1 cellular context compared by ENCODE assay signal in the genomic region with DNA sequence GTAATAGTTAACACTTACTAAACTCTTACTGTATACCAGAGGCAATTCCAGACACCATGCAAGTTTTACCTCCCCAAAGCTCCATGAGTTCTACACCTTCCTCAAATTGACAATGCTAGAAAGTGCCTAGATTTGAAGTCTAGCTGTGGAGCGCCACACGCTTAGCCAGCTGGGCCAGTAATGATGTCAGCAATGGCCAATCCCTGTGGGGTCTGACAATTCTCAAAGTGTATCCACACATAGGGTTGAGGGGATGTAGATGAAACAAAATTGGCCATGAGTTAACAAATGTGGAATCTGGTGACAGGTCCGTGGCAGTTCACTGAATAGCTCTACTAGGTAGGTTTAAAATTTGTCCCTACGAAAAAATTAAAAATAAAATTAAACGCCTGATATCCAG.
TF ChIP-seq lines count a peak whose summit lies in the region.

No MANE protein-coding gene starts in this region.

TF ChIP-seq in WTC11, 78 proteins besides CTCF, POLR2A, EP300 and RAD21 (continued from another document):
- TF ChIP-seq, protein P1, sequence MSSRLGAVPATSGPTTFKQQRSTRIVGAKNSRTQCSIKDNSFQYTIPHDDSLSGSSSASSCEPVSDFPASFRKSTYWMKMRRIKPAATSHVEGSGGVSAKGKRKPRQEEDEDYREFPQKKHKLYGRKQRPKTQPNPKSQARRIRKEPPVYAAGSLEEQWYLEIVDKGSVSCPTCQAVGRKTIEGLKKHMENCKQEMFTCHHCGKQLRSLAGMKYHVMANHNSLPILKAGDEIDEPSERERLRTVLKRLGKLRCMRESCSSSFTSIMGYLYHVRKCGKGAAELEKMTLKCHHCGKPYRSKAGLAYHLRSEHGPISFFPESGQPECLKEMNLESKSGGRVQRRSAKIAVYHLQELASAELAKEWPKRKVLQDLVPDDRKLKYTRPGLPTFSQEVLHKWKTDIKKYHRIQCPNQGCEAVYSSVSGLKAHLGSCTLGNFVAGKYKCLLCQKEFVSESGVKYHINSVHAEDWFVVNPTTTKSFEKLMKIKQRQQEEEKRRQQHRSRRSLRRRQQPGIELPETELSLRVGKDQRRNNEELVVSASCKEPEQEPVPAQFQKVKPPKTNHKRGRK (CRISPR knock-in tag; IDR thresholded peaks at IDR 0.05; ENCODE audit: borderline replicate concordance): no peak
- no peak for TF ChIP-seq ZNF416 (CRISPR knock-in tag; IDR thresholded peaks at IDR 0.05)
- TF ChIP-seq NFYB (CRISPR knock-in tag; conservative IDR thresholded peaks at IDR 0.05; ENCODE audit: low read depth): no peak
- TF ChIP-seq FOXJ3 (CRISPR knock-in tag; IDR thresholded peaks at IDR 0.05; ENCODE audit: borderline replicate concordance): no peak
- TF ChIP-seq ESRRA (CRISPR knock-in tag; IDR thresholded peaks at IDR 0.05; ENCODE audit: borderline replicate concordance): no peak
- TF ChIP-seq, protein P2, sequence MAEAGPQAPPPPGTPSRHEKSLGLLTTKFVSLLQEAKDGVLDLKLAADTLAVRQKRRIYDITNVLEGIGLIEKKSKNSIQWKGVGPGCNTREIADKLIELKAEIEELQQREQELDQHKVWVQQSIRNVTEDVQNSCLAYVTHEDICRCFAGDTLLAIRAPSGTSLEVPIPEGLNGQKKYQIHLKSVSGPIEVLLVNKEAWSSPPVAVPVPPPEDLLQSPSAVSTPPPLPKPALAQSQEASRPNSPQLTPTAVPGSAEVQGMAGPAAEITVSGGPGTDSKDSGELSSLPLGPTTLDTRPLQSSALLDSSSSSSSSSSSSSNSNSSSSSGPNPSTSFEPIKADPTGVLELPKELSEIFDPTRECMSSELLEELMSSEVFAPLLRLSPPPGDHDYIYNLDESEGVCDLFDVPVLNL (CRISPR knock-in tag; IDR thresholded peaks at IDR 0.05; ENCODE audit: borderline replicate concordance, low read depth): no peak
- TF ChIP-seq NFE2L1 (CRISPR knock-in tag; IDR thresholded peaks at IDR 0.05): no peak
- no peak for TF ChIP-seq CREB1 (CRISPR knock-in tag; IDR thresholded peaks at IDR 0.05)
- TF ChIP-seq, protein P3, sequence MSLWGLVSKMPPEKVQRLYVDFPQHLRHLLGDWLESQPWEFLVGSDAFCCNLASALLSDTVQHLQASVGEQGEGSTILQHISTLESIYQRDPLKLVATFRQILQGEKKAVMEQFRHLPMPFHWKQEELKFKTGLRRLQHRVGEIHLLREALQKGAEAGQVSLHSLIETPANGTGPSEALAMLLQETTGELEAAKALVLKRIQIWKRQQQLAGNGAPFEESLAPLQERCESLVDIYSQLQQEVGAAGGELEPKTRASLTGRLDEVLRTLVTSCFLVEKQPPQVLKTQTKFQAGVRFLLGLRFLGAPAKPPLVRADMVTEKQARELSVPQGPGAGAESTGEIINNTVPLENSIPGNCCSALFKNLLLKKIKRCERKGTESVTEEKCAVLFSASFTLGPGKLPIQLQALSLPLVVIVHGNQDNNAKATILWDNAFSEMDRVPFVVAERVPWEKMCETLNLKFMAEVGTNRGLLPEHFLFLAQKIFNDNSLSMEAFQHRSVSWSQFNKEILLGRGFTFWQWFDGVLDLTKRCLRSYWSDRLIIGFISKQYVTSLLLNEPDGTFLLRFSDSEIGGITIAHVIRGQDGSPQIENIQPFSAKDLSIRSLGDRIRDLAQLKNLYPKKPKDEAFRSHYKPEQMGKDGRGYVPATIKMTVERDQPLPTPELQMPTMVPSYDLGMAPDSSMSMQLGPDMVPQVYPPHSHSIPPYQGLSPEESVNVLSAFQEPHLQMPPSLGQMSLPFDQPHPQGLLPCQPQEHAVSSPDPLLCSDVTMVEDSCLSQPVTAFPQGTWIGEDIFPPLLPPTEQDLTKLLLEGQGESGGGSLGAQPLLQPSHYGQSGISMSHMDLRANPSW (CRISPR knock-in tag; conservative IDR thresholded peaks at IDR 0.05; ENCODE audit: low read depth): no peak
- no peak for TF ChIP-seq JAZF1 (CRISPR knock-in tag; IDR thresholded peaks at IDR 0.05)
TF ChIP-seq in WTC11: peak in this region for 0.
